Comparison of ENCODE assay signal across 1 cellular context in the genomic region with DNA sequence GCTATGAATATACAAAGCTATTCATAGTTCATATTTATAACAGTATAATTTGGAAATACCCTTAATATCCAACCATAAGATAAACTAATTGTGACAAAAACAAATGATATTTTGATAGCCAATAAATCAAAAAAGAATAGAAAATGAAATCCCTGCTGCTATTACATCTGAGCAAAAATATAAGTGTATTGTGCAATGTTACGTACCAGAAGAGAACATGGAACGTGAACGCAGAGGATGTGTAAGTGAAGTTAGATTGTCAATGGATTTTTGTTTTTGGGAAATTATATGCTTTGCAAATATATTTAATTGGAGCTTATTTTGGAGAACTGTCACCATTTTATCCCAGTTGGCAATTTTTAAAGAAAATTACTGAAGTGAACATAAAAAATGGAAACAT.
TF ChIP-seq lines count a peak whose summit lies in the region.

No MANE protein-coding gene starts in this region.

TF ChIP-seq in HepG2, 621 proteins besides CTCF, POLR2A, EP300 and RAD21:
- TF ChIP-seq CEBPB (IDR thresholded peaks at IDR 0.05; ENCODE audit: borderline replicate concordance, low read depth, low read length) (0 out of 2 replicates have a peak, but pooled peaks have one; percentile 55), ZNF674 (CRISPR knock-in tag; IDR thresholded peaks at IDR 0.05; ENCODE audit: low read depth) (no peak)
TF ChIP-seq in HepG2: peak in this region for 1.
